In the genomic region with DNA sequence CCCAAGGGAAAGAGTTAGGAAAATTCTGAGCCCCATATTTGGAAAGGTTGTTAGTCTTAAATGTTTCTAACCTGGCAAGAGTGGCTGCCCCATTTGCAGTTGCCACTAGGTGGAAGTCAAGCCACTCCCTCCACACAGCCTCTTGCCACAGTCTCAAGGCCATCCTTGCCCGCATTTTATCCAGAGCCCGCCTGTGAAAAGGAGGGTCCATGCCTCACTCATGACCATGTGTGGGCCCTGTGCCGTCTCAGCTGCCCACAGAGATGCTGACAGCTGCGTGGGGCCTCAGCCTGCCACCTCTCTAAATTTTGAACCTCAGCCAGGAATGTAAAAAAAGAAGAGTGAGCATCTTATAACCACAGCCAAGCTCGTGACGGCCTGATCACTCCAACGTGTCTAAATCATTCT, we compare ENCODE assay signal across 8 cellular contexts.
DNase-seq lines count a peak whose midpoint lies in the region; ATAC-seq and TF ChIP-seq lines count a peak whose summit lies in the region.

No MANE protein-coding gene starts in this region.

- peak; percentile 19 for DNase-seq in SIG-M5 treated with dmso at 0.1 percent for 504 hours (lab: John Stamatoyannopoulos, UW; ENCODE audit: unreplicated experiment)
- DNase-seq in SIG-M5 (lab: John Stamatoyannopoulos, UW), result no peak
- DNase-seq in HPDE6-E6E7 (ENCODE audit: extremely low spot score), result peak; percentile 63
- DNase-seq in RWPE2 (ENCODE audit: low spot score), result no peak
- DNase-seq in right cardiac atrium, result peak; percentile 37 to 74 (median 62)
- no peak for DNase-seq in immature natural killer cell
- no peak for DNase-seq in activated CD8-positive, alpha-beta memory T cell treated with anti-CD3 and anti-CD28 coated beads, Interleukin-2, amount 50 U/mL, for 4 hours

- no peaks in the 10 kb centered on the region for H3K36me3 Mint-ChIP-seq in immature natural killer cell

- H3K27me3 Mint-ChIP-seq in immature natural killer cell (ENCODE audit: low read depth in 3 of 3), result peaks cover 0 to 3% (median 0%) of the 10 kb centered on the region in 3 donors

- no peak overlapping the region for H3K4me3 ChIP-seq in RWPE2 (ENCODE audit: severe bottlenecking)
- no peak overlapping the region for H3K4me3 ChIP-seq in right cardiac atrium (ENCODE audit: low read length)

- no peaks in the 10 kb centered on the region for H3K4me1 Mint-ChIP-seq in immature natural killer cell

- no peaks in the 10 kb centered on the region for H3K4me1 ChIP-seq in RWPE2 (ENCODE audit: insufficient read depth, poor library complexity, severe bottlenecking)
- no peaks in the 10 kb centered on the region for H3K4me1 ChIP-seq in right cardiac atrium (ENCODE audit: control insufficient read depth, insufficient read depth, low read length)

- H3K9me3 ChIP-seq in RWPE2 (ENCODE audit: severe bottlenecking) (no peaks in the 10 kb centered on the region), right cardiac atrium (ENCODE audit: control insufficient read depth, low read length) (no peaks in the 10 kb centered on the region)

- H3K4me3 Mint-ChIP-seq in immature natural killer cell, result no peak overlapping the region

- H3K27ac ChIP-seq in RWPE2 (ENCODE audit: poor library complexity, severe bottlenecking) (no peak overlapping the region), right cardiac atrium (ENCODE audit: low read length) (no peak overlapping the region)

- peaks cover 0 to 7% (median 1%) of the 10 kb centered on the region in 6 donors for H3K9me3 Mint-ChIP-seq in immature natural killer cell

- TF ChIP-seq CTCF in RWPE2 (IDR thresholded peaks at IDR 0.05; ENCODE audit: poor library complexity, severe bottlenecking), result peak; percentile 78

- H3K27me3 ChIP-seq in RWPE2 (ENCODE audit: insufficient read depth, poor library complexity, severe bottlenecking), result no peaks in the 10 kb centered on the region
- H3K27me3 ChIP-seq in right cardiac atrium (ENCODE audit: control insufficient read depth, insufficient read depth), result no peaks in the 10 kb centered on the region

- no peak overlapping the region for H3K27ac Mint-ChIP-seq in immature natural killer cell

- H3K36me3 ChIP-seq in RWPE2 (ENCODE audit: low read depth), result no peaks in the 10 kb centered on the region

- 11% methylated on average over 7 of the region's 7 CpGs for WGBS in right cardiac atrium

- ATAC-seq in GM21723 (IDR thresholded peaks at IDR 0.05; ENCODE audit: unreplicated experiment) (peak; percentile 71), RWPE2 (ENCODE audit: low read depth) (peak; percentile 96), right cardiac atrium (peak; percentile 83 to 93)

- intact Hi-C loops in right cardiac atrium (cut with DNase I), result loop anchor here in 1 of 4 donors (10.0 kb wide), 1 partner anchor 81 kb away; no protein-coding TSS in a partner anchor

Comparison
In these comparisons a context has a peak if more than half of its experiments do, and no peak if none do; other contexts are left out.
1. DNase-seq: peak in SIG-M5 treated with dmso at 0.1 percent for 504 hours (single experiment), HPDE6-E6E7 (single experiment) and right cardiac atrium (3 of 3); none in SIG-M5 (single experiment), RWPE2 (single experiment), immature natural killer cell (0 of 3) and activated CD8-positive, alpha-beta memory T cell treated with anti-CD3 and anti-CD28 coated beads, Interleukin-2, amount 50 U/mL, for 4 hours (single experiment).
2. Peak in every context shown above with its lines, with median percentiles within 50 percentile points of each other: ATAC-seq.